8 cellular contexts compared by ENCODE assay signal in the genomic region with DNA sequence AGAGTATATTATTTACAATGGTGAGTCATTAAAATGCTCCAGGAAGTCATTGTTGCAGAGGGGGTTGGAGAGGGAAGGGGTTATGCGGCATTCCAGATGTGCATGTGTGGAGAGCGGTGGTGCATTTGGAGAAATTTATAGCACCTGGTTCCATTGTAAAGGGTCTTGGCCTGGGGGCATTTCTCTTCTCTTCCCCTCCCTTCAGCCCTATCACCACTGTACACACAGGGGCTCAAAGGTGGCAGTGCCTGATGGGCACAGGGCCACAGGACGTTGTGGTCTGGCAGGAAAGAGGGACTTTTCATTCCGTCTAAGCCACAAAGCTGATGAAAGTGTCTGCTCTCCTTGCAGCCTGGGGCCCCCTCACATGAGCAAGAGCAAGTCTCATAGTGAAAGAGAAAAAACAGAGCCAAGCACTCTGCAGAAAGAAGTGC.
DNase-seq lines count a peak whose midpoint lies in the region; ATAC-seq, FAIRE-seq and TF ChIP-seq lines count a peak whose summit lies in the region.

No MANE protein-coding gene starts in this region.

- no peaks in the 10 kb centered on the region for H4K20me1 ChIP-seq in GM23338 (replicated peaks; ENCODE audit: insufficient read depth)
- no peaks in the 10 kb centered on the region for H4K20me1 ChIP-seq in Loucy (ENCODE audit: insufficient read depth, low read length, poor library complexity, severe bottlenecking)

- H3K9me2 ChIP-seq in GM23338 (ENCODE audit: insufficient read depth) (peaks cover 11% of the 10 kb centered on the region; the same call in 1 of the 2 replicates), Loucy (replicated peaks; ENCODE audit: low read depth, low read length) (no peaks in the 10 kb centered on the region)

- peak; percentile 84 for FAIRE-seq in GM18507 (lab: Jason Lieb, UNC)

- H3K27ac Mint-ChIP-seq in GM23338: no peak overlapping the region

- DNase-seq in GM18507 (ENCODE audit: extremely low spot score, insufficient read length, low read depth) (no peak), GM23338 (ENCODE audit: low spot score) (no peak), kidney glomerular epithelial cell (lab: John Stamatoyannopoulos, UW) (peak; percentile 19), NCI-H446 treated with DMSO at 0.1 percent for 48 hours (lab: John Stamatoyannopoulos, UW) (no peak), RPMI8226 (no peak), left lung (no peak), amygdala (lab: John Stamatoyannopoulos, UW) (no peak)

- ATAC-seq in GM23338 (no peak), left lung (no peak)

- H3K9me3 Mint-ChIP-seq in GM23338: no peaks in the 10 kb centered on the region

- H3F3A ChIP-seq in GM23338 (replicated peaks; ENCODE audit: low read depth): no peaks in the 10 kb centered on the region
- no peaks in the 10 kb centered on the region for H3F3A ChIP-seq in Loucy (ENCODE audit: low read depth)

- no peaks in the 10 kb centered on the region for H3K36me3 ChIP-seq in GM23338 (ENCODE audit: insufficient read depth)
- H3K36me3 ChIP-seq in Loucy (ENCODE audit: insufficient read depth, low read length): no peaks in the 10 kb centered on the region
- no peaks in the 10 kb centered on the region for H3K36me3 ChIP-seq in left lung

- no peaks in the 10 kb centered on the region for H3K79me2 ChIP-seq in GM23338 (replicated peaks; ENCODE audit: insufficient read depth)
- H3K79me2 ChIP-seq in Loucy (ENCODE audit: insufficient read depth, low read length): no peaks in the 10 kb centered on the region

- H3K9me3 ChIP-seq in Loucy (ENCODE audit: insufficient read depth, low read depth, low read length) (0 out of 2 replicates have a peak, but pooled peaks cover 3% of the 10 kb centered on the region), left lung (no peaks in the 10 kb centered on the region)

- H2AFZ ChIP-seq in GM23338: no peak overlapping the region; the same call in 1 of the 2 replicates
- H2AFZ ChIP-seq in Loucy (ENCODE audit: low read length): no peak overlapping the region

- intact Hi-C loops in left lung (cut with DNase I): no loop called here

- H3K4me1 ChIP-seq in GM23338 (ENCODE audit: insufficient read depth) (peaks cover 14% of the 10 kb centered on the region; the same call in 1 of the 2 replicates), Loucy (ENCODE audit: insufficient read depth, low read length, poor library complexity, severe bottlenecking) (peaks cover 36% of the 10 kb centered on the region), left lung (no peaks in the 10 kb centered on the region)

- TF ChIP-seq CTCF in GM23338 (conservative IDR thresholded peaks at IDR 0.05; ENCODE audit: low read depth in 2 of 2): no peak
- TF ChIP-seq CTCF in Loucy (conservative IDR thresholded peaks at IDR 0.05; ENCODE audit: low read length): no peak
- TF ChIP-seq CTCF in left lung (IDR thresholded peaks at IDR 0.05): no peak

- H3K9ac ChIP-seq in Loucy (ENCODE audit: low read depth, low read length, poor library complexity, severe bottlenecking): peak overlapping the region; percentile 51

- no peak overlapping the region for H3K4me3 Mint-ChIP-seq in GM23338

- H3K36me3 Mint-ChIP-seq in GM23338 (ENCODE audit: low read depth): no peaks in the 10 kb centered on the region

- H3K27me3 Mint-ChIP-seq in GM23338 (ENCODE audit: insufficient read depth, low read depth, poor library complexity): no peaks in the 10 kb centered on the region

- peak overlapping the region; percentile 38; the same call in 1 of the 2 replicates for H3K4me2 ChIP-seq in GM23338
- H3K4me2 ChIP-seq in Loucy (ENCODE audit: low read depth, low read length, poor library complexity, severe bottlenecking): peak overlapping the region; percentile 71

- H3K4me3 ChIP-seq in GM23338: no peak overlapping the region
- peak overlapping the region; percentile 57 for H3K4me3 ChIP-seq in Loucy (ENCODE audit: low read length, poor library complexity, severe bottlenecking)
- no peak overlapping the region for H3K4me3 ChIP-seq in left lung

- no peak overlapping the region for H3K27ac ChIP-seq in GM23338 (ENCODE audit: low read depth)
- H3K27ac ChIP-seq in left lung: no peak overlapping the region

- H3K27me3 ChIP-seq in GM23338 (ENCODE audit: insufficient read depth) (no peaks in the 10 kb centered on the region), Loucy (ENCODE audit: insufficient read depth, low read length, poor library complexity, severe bottlenecking) (no peaks in the 10 kb centered on the region), left lung (no peaks in the 10 kb centered on the region)

- peaks cover 21% of the 10 kb centered on the region for H3K4me1 Mint-ChIP-seq in GM23338

TF ChIP-seq in GM23338, 12 proteins besides CTCF, POLR2A, EP300 and RAD21 (continues in another document):
- TF ChIP-seq, protein P1, sequence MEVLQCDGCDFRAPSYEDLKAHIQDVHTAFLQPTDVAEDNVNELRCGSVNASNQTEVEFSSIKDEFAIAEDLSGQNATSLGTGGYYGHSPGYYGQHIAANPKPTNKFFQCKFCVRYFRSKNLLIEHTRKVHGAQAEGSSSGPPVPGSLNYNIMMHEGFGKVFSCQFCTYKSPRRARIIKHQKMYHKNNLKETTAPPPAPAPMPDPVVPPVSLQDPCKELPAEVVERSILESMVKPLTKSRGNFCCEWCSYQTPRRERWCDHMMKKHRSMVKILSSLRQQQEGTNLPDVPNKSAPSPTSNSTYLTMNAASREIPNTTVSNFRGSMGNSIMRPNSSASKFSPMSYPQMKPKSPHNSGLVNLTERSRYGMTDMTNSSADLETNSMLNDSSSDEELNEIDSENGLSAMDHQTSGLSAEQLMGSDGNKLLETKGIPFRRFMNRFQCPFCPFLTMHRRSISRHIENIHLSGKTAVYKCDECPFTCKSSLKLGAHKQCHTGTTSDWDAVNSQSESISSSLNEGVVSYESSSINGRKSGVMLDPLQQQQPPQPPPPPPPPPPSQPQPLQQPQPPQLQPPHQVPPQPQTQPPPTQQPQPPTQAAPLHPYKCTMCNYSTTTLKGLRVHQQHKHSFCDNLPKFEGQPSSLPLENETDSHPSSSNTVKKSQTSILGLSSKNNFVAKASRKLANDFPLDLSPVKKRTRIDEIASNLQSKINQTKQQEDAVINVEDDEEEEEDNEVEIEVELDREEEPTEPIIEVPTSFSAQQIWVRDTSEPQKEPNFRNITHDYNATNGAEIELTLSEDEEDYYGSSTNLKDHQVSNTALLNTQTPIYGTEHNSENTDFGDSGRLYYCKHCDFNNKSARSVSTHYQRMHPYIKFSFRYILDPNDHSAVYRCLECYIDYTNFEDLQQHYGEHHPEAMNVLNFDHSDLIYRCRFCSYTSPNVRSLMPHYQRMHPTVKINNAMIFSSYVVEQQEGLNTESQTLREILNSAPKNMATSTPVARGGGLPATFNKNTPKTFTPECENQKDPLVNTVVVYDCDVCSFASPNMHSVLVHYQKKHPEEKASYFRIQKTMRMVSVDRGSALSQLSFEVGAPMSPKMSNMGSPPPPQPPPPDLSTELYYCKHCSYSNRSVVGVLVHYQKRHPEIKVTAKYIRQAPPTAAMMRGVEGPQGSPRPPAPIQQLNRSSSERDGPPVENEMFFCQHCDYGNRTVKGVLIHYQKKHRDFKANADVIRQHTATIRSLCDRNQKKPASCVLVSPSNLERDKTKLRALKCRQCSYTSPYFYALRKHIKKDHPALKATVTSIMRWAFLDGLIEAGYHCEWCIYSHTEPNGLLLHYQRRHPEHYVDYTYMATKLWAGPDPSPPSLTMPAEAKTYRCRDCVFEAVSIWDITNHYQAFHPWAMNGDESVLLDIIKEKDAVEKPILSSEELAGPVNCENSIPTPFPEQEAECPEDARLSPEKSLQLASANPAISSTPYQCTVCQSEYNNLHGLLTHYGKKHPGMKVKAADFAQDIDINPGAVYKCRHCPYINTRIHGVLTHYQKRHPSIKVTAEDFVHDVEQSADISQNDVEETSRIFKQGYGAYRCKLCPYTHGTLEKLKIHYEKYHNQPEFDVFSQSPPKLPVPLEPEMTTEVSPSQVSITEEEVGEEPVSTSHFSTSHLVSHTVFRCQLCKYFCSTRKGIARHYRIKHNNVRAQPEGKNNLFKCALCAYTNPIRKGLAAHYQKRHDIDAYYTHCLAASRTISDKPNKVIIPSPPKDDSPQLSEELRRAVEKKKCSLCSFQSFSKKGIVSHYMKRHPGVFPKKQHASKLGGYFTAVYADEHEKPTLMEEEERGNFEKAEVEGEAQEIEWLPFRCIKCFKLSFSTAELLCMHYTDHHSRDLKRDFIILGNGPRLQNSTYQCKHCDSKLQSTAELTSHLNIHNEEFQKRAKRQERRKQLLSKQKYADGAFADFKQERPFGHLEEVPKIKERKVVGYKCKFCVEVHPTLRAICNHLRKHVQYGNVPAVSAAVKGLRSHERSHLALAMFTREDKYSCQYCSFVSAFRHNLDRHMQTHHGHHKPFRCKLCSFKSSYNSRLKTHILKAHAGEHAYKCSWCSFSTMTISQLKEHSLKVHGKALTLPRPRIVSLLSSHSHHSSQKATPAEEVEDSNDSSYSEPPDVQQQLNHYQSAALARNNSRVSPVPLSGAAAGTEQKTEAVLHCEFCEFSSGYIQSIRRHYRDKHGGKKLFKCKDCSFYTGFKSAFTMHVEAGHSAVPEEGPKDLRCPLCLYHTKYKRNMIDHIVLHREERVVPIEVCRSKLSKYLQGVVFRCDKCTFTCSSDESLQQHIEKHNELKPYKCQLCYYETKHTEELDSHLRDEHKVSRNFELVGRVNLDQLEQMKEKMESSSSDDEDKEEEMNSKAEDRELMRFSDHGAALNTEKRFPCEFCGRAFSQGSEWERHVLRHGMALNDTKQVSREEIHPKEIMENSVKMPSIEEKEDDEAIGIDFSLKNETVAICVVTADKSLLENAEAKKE (CRISPR knock-in tag; IDR thresholded peaks at IDR 0.05): no peak
- TF ChIP-seq, protein P2, sequence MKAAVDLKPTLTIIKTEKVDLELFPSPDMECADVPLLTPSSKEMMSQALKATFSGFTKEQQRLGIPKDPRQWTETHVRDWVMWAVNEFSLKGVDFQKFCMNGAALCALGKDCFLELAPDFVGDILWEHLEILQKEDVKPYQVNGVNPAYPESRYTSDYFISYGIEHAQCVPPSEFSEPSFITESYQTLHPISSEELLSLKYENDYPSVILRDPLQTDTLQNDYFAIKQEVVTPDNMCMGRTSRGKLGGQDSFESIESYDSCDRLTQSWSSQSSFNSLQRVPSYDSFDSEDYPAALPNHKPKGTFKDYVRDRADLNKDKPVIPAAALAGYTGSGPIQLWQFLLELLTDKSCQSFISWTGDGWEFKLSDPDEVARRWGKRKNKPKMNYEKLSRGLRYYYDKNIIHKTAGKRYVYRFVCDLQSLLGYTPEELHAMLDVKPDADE (IDR thresholded peaks at IDR 0.05): no peak
- TF ChIP-seq EZH2 (IDR thresholded peaks at IDR 0.05; ENCODE audit: low read depth, unreplicated experiment): no peak
- no peak for TF ChIP-seq NANOG (IDR thresholded peaks at IDR 0.05; ENCODE audit: borderline replicate concordance)
- no peak for TF ChIP-seq STAT1 (IDR thresholded peaks at IDR 0.05; ENCODE audit: unreplicated experiment)
- no peak for TF ChIP-seq POLR2AphosphoS5 (IDR thresholded peaks at IDR 0.05; ENCODE audit: low read depth)
